ENCODE assay signal across 8 cellular contexts in the genomic region with DNA sequence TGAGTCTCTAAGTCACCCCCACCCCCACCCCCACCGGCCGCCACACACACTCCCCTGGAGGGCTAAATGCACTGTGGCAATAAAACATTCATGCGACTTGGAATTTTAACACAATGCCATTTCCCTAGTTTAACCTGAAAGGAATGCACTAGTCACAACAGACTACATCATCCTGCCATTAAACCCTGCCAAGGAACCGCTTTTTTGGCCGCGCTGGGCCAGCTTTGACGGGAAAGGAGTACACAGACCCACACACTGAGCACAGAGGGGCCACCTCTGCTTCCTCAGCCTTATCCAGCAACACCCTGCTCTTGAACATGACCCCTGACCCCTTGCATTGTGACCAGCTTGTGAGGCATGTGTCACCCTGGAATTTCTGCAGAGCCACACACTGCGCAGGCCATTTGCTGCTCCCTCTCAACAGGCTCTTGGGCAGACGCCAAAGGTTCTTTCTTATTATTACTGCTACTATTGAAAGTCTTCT.
A peak's percentile ranks its signal among the peaks of the same experiment; 100 is the strongest.
DNase-seq lines count a peak whose midpoint lies in the region; ATAC-seq, FAIRE-seq and TF ChIP-seq lines count a peak whose summit lies in the region.

No MANE protein-coding gene starts in this region.

- TF ChIP-seq EP300 in A549 (IDR thresholded peaks at IDR 0.05): peak; percentile 94 to 99
- no peak for TF ChIP-seq EP300 in H1 (IDR thresholded peaks at IDR 0.05; ENCODE audit: borderline replicate concordance in 1 of 2, low read depth in 2 of 2, low read length in 2 of 2)

- H3K4me1 ChIP-seq in A549: peaks cover 61% of the 10 kb centered on the region
- peaks cover 3 to 27% (median 19%) of the 10 kb centered on the region in 4 experiments for H3K4me1 ChIP-seq in H1 (replicated peaks in 1 of 4; ENCODE audit: control insufficient read depth in 3 of 4, insufficient read depth in 4 of 4, low read length in 3 of 4)
- H3K4me1 ChIP-seq in uterus: peaks cover 0 to 5% of the 10 kb centered on the region in 2 donors

- H3K4me3 ChIP-seq in A549: peak overlapping the region; percentile 44
- H3K4me3 ChIP-seq in H1 (ENCODE audit: extremely low read depth in 1 of 4, insufficient read depth in 2 of 4, low read depth in 3 of 4, low read length in 4 of 4): peak overlapping the region in 1 of 4 experiments; percentile 41; a peak in 4 of 8 replicates
- H3K4me3 ChIP-seq in uterus: peak overlapping the region; percentile 28 to 41

- CTCF ChIA-PET in A549 (lab: Yijun Ruan, JAX): interaction anchor here (0.7 to 1.1 kb wide), 3 partner anchors 20 to 78 kb away, joined by 3 to 4 read pairs (median 3); no protein-coding TSS in a partner anchor
- CTCF ChIA-PET in H1 (lab: Charles Lee; ENCODE audit: partially characterized antibody): interaction anchor here (0.6 to 1.0 kb wide), 2 partner anchors 14 to 74 kb away, joined by 3 read pairs; no protein-coding TSS in a partner anchor

- H3K23ac ChIP-seq in H1 (ENCODE audit: insufficient read length): no peak overlapping the region

- H3K27ac ChIP-seq in A549: peak overlapping the region; percentile 96
- no peak overlapping the region; the same call in 1 of the 2 replicates for H3K27ac ChIP-seq in H1 (ENCODE audit: low read depth, low read length)
- peak overlapping the region; percentile 92 to 96 for H3K27ac ChIP-seq in uterus

- TF ChIP-seq POLR2A in A549 (IDR thresholded peaks at IDR 0.05; ENCODE audit: low read length) (no peak), H1 (IDR thresholded peaks at IDR 0.05; ENCODE audit: control extremely low read depth in 1 of 2, low read depth in 2 of 2, low read length in 2 of 2) (0 out of 3 replicates have a peak, but pooled peaks of 1 of the 2 experiments have one; percentile 28), uterus (IDR thresholded peaks at IDR 0.05) (no peak)

- POLR2A ChIA-PET in A549 (lab: Yijun Ruan, JAX) (interaction anchor here (0.6 to 2.1 kb wide), 8 partner anchors 10 to 1251 kb away, joined by 3 to 17 read pairs (median 9); no protein-coding TSS in a partner anchor), H1 (lab: Charles Lee; ENCODE audit: partially characterized antibody) (interaction anchor here (0.7 to 1.6 kb wide), 5 partner anchors 12 to 104 kb away, joined by 3 to 4 read pairs (median 3); no protein-coding TSS in a partner anchor)

- H2AK5ac ChIP-seq in H1 (ENCODE audit: low read depth, low read length): no peak overlapping the region

- H2AFZ ChIP-seq in H1 (ENCODE audit: low read length): no peak overlapping the region

- peaks cover 6% of the 10 kb centered on the region for H3K9me3 Mint-ChIP-seq in activated T-cell treated with anti-CD3 and anti-CD28 coated beads, Interleukin-2, amount 50 U/mL, for 24 hours

- no peak overlapping the region for H2BK120ac ChIP-seq in H1 (replicated peaks; ENCODE audit: low read depth, low read length)

- TF ChIP-seq CTCF in A549 (IDR thresholded peaks at IDR 0.05) (no peak), H1 (IDR thresholded peaks at IDR 0.05; ENCODE audit: control extremely low read depth in 1 of 3, insufficient read depth in 1 of 3, low read depth in 1 of 3, low read length in 3 of 3) (no peak), uterus (IDR thresholded peaks at IDR 0.05) (no peak)

- H3K18ac ChIP-seq in H1 (ENCODE audit: extremely low read depth, low read length): peak overlapping the region; percentile 26; the same call in 1 of the 2 replicates

- no peak overlapping the region for H2BK15ac ChIP-seq in H1 (ENCODE audit: low read length)

- H2BK20ac ChIP-seq in H1 (ENCODE audit: low read length): no peak overlapping the region; the same call in 1 of the 2 replicates

- H4K91ac ChIP-seq in H1 (replicated peaks; ENCODE audit: insufficient read length, low read length): no peak overlapping the region

- no peak overlapping the region for H3K14ac ChIP-seq in H1 (ENCODE audit: insufficient read length)

- H3K4ac ChIP-seq in H1 (replicated peaks; ENCODE audit: insufficient read length, low read depth, low read length): no peak overlapping the region

- H3K36me3 ChIP-seq in H1 (ENCODE audit: control insufficient read depth in 2 of 4, insufficient read depth in 4 of 4, low read length in 3 of 4): no peaks in the 10 kb centered on the region; a peak in 1 of 8 replicates
- no peaks in the 10 kb centered on the region for H3K36me3 ChIP-seq in uterus

- FAIRE-seq in A549 (lab: Jason Lieb, UNC): peak; percentile 99
- no peak for FAIRE-seq in H1 (lab: Jason Lieb, UNC)

- H3K27ac Mint-ChIP-seq in activated T-cell treated with anti-CD3 and anti-CD28 coated beads, Interleukin-2, amount 50 U/mL, for 24 hours: no peak overlapping the region

- intact Hi-C loops in uterus (cut with DNase I; ENCODE audit: low total_unique reads): no loop called here

- TF ChIP-seq RAD21 in A549 (conservative IDR thresholded peaks at IDR 0.05 in 1 of 2, IDR thresholded peaks at IDR 0.05 in 1 of 2) (peak; percentile 36 to 66; a peak in 4 of 5 replicates), H1 (IDR thresholded peaks at IDR 0.05 in 1 of 2, conservative IDR thresholded peaks at IDR 0.05 in 1 of 2; ENCODE audit: low read depth in 2 of 2, low read length in 2 of 2) (no peak; a peak in 1 of 4 replicates)

- peak overlapping the region; percentile 80; the same call in 1 of the 2 replicates for H2BK5ac ChIP-seq in H1 (ENCODE audit: low read depth, low read length)

- no peak overlapping the region for H4K8ac ChIP-seq in H1 (ENCODE audit: extremely low read depth, insufficient read depth, low read length)

- peaks cover 5% of the 10 kb centered on the region for H3K23me2 ChIP-seq in H1 (ENCODE audit: low read depth, low read length)

- H3K4me3 Mint-ChIP-seq in activated T-cell treated with anti-CD3 and anti-CD28 coated beads, Interleukin-2, amount 50 U/mL, for 24 hours: no peak overlapping the region

- no peak overlapping the region for H4K5ac ChIP-seq in H1 (ENCODE audit: insufficient read length, low read depth, low read length)

- no peaks in the 10 kb centered on the region for H3K36me3 Mint-ChIP-seq in activated T-cell treated with anti-CD3 and anti-CD28 coated beads, Interleukin-2, amount 50 U/mL, for 24 hours (ENCODE audit: low read depth)

- H2BK12ac ChIP-seq in H1 (ENCODE audit: low read depth, low read length): peak overlapping the region; percentile 82; the same call in 1 of the 2 replicates

- DNase-seq in A549 (ENCODE audit: low read depth in 1 of 2, low spot score in 1 of 2) (peak; percentile 91 to 99), M059J (ENCODE audit: low read depth) (peak; percentile 100), H1 (ENCODE audit: low read depth in 1 of 2, low spot score in 2 of 2) (peak; percentile 67 to 70), lung microvascular endothelial cell (ENCODE audit: low read depth in 2 of 2) (peak; percentile 88 to 98), uterus (peak; percentile 88 to 89)
- DNase-seq in activated T-cell treated with anti-CD3 and anti-CD28 coated beads, Interleukin-2, amount 50 U/mL, for 24 hours: no peak

- H3K4me2 ChIP-seq in A549: peak overlapping the region; percentile 90
- peak overlapping the region; percentile 66 to 68 for H3K4me2 ChIP-seq in H1 (ENCODE audit: insufficient read depth in 1 of 2, low read depth in 2 of 2, low read length in 2 of 2)

- H3K79me1 ChIP-seq in H1 (ENCODE audit: low read depth, low read length): 0 out of 2 replicates have a peak, but pooled peaks cover 2% of the 10 kb centered on the region

- H3K27me3 ChIP-seq in H1 (replicated peaks in 1 of 4; ENCODE audit: control insufficient read depth in 3 of 4, extremely low read depth in 1 of 4, insufficient read depth in 3 of 4, low read length in 3 of 4) (no peaks in the 10 kb centered on the region), uterus (no peaks in the 10 kb centered on the region)

- H3K4me1 Mint-ChIP-seq in activated T-cell treated with anti-CD3 and anti-CD28 coated beads, Interleukin-2, amount 50 U/mL, for 24 hours (ENCODE audit: low read depth): no peaks in the 10 kb centered on the region

- H3K9ac ChIP-seq in H1 (replicated peaks in 1 of 4; ENCODE audit: extremely low read depth in 1 of 4, low read depth in 3 of 4, low read length in 3 of 4): peak overlapping the region in 1 of 4 experiments; percentile 24; a peak in 2 of 7 replicates

- peak; percentile 94 for ATAC-seq in A549
- no peak for ATAC-seq in HG03280 (IDR thresholded peaks at IDR 0.05; ENCODE audit: unreplicated experiment)
- ATAC-seq in HG03095 (IDR thresholded peaks at IDR 0.05; ENCODE audit: unreplicated experiment): no peak

- H3K79me2 ChIP-seq in H1 (ENCODE audit: control insufficient read depth in 1 of 2, insufficient read depth in 2 of 2, low read length in 2 of 2): peaks cover 0 to 14% of the 10 kb centered on the region in 2 experiments; a peak in 2 of 4 replicates

- H3K9me3 ChIP-seq in A549 (no peaks in the 10 kb centered on the region), H1 (ENCODE audit: insufficient read depth in 2 of 2, low read depth in 1 of 2, low read length in 1 of 2) (no peaks in the 10 kb centered on the region), uterus (no peaks in the 10 kb centered on the region)

- no peaks in the 10 kb centered on the region for H3K27me3 Mint-ChIP-seq in activated T-cell treated with anti-CD3 and anti-CD28 coated beads, Interleukin-2, amount 50 U/mL, for 24 hours

- H3K56ac ChIP-seq in H1 (replicated peaks; ENCODE audit: insufficient read length, low read depth, low read length): no peak overlapping the region

- H4K20me1 ChIP-seq in H1 (replicated peaks in 1 of 2; ENCODE audit: control insufficient read depth in 1 of 2, insufficient read depth in 2 of 2, low read length in 2 of 2): no peaks in the 10 kb centered on the region

- 0% methylated on average over 7 of the region's 9 CpGs for WGBS in A549 (ENCODE audit: missing lambda C conversion rate)
- 8% methylated on average over 9 of the region's 9 CpGs; no CpG with 5 or more reads in 1 of the 2 experiments for WGBS in H1 (ENCODE audit: extremely low coverage in 1 of 2, insufficient coverage in 1 of 2, insufficient read length in 1 of 2, insufficient replicate concordance in 2 of 2, low coverage in 1 of 2, low lambda C conversion rate in 2 of 2, missing lambda C conversion rate in 1 of 2), 2 experiments

TF ChIP-seq in A549, 52 proteins besides CTCF, POLR2A, EP300 and RAD21 (continues in another document):
- TF ChIP-seq HOXB5 (CRISPR knock-in tag; IDR thresholded peaks at IDR 0.05) (no peak), CEBPB (IDR thresholded peaks at IDR 0.05) (peak; percentile 54 to 77), HOXB13 (CRISPR knock-in tag; IDR thresholded peaks at IDR 0.05; ENCODE audit: low read depth) (0 out of 2 replicates have a peak, but pooled peaks have one; percentile 50)

TF ChIP-seq in H1, 55 proteins besides CTCF, POLR2A, EP300 and RAD21 (continues in another document):
- peak; percentile 57 for TF ChIP-seq POLR2AphosphoS5 (IDR thresholded peaks at IDR 0.05; ENCODE audit: low read depth, low read length)
- 0 out of 4 replicates have a peak, but pooled peaks of 1 of the 2 experiments have one; percentile 55 for TF ChIP-seq HDAC2 (IDR thresholded peaks at IDR 0.05; ENCODE audit: borderline replicate concordance in 1 of 2, low read depth in 2 of 2, low read length in 2 of 2)
- TF ChIP-seq, protein P1, sequence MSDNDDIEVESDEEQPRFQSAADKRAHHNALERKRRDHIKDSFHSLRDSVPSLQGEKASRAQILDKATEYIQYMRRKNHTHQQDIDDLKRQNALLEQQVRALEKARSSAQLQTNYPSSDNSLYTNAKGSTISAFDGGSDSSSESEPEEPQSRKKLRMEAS (IDR thresholded peaks at IDR 0.05): peak; percentile 64
- no peak for TF ChIP-seq BCL11A (IDR thresholded peaks at IDR 0.05; ENCODE audit: low read depth in 2 of 2, low read length in 2 of 2)
- TF ChIP-seq SIRT6 (IDR thresholded peaks at IDR 0.05; ENCODE audit: low read length): peak; percentile 64

Comparison
In these comparisons a context has a peak if more than half of its experiments do, and no peak if none do; other contexts are left out.
1. ATAC-seq: peak in A549 (2 of 2); none in HG03280 (single experiment) and HG03095 (single experiment).